ENCODE assay signal across 10 cellular contexts in genomic region chr10:18713077-18713476, GRCh38. TPM values are rescaled to one million over a fixed set of nuclear protein-coding genes. Genes with fewer than 3 reads are reported as not detected.
A peak's percentile ranks its signal among the peaks of the same experiment; 100 is the strongest.
DNase-seq lines count a peak whose midpoint lies in the region; ATAC-seq and TF ChIP-seq lines count a peak whose summit lies in the region.
"Had no signal": no experiment of that assay in that cellular context is flagged by ENCODE, and none has a peak within 500 bp of the region (broad histone marks: within the 10 kb centered on the region; RNA-seq: fewer than 3 reads in every experiment).

No MANE protein-coding gene starts in this region.

- no peaks in the 10 kb centered on the region for H3K36me3 Mint-ChIP-seq in activated naive CD8-positive, alpha-beta T cell treated with anti-CD3 and anti-CD28 coated beads for 36 hours

- H3K27me3 ChIP-seq in GM23248 (replicated peaks; ENCODE audit: insufficient read depth) (no peaks in the 10 kb centered on the region), PC-3 (ENCODE audit: low read length) (no peaks in the 10 kb centered on the region), gastrocnemius medialis (no peaks in the 10 kb centered on the region), Peyer's patch (no peaks in the 10 kb centered on the region)

- in situ Hi-C loops in GM23248 (cut with MboI) = no loop called here
- in situ Hi-C loops in gastrocnemius medialis (cut with MboI; ENCODE audit: low sequenced_read_pairs in 4 of 4) = no loop called here

- CTCF ChIA-PET in PC-3 (lab: Charles Lee) = no interaction called here

- H3K27ac ChIP-seq in GM23248 (no peak overlapping the region), PC-3 (ENCODE audit: low read length) (peak overlapping the region; percentile 58), gastrocnemius medialis (no peak overlapping the region), Peyer's patch (no peak overlapping the region)

- no peaks in the 10 kb centered on the region for H3K36me3 ChIP-seq in GM23248 (ENCODE audit: low read depth)
- H3K36me3 ChIP-seq in PC-3 (ENCODE audit: low read depth, low read length) = no peaks in the 10 kb centered on the region
- no peaks in the 10 kb centered on the region for H3K36me3 ChIP-seq in gastrocnemius medialis
- no peaks in the 10 kb centered on the region for H3K36me3 ChIP-seq in Peyer's patch

- peak overlapping the region; percentile 19 for H3K4me2 ChIP-seq in GM23248 (ENCODE audit: unreplicated experiment)
- peak overlapping the region; percentile 45; the same call in 1 of the 2 replicates for H3K4me2 ChIP-seq in PC-3 (ENCODE audit: low read length)

- intact Hi-C loops in PC-3 (cut with micrococcal nuclease) = no loop called here
- intact Hi-C loops in gastrocnemius medialis (cut with DNase I; ENCODE audit: low total_unique reads) = no loop called here

- TF ChIP-seq POLR2A in gastrocnemius medialis (IDR thresholded peaks at IDR 0.05) (no peak), Peyer's patch (IDR thresholded peaks at IDR 0.05) (no peak)

- no peaks in the 10 kb centered on the region for H3K4me1 Mint-ChIP-seq in activated naive CD8-positive, alpha-beta T cell treated with anti-CD3 and anti-CD28 coated beads for 36 hours

- DNase-seq in GM23248 = peak; percentile 95
- DNase-seq in PC-3 = peak; percentile 89
- DNase-seq in epithelial cell of proximal tubule (ENCODE audit: low read depth) = peak; percentile 92
- peak in 1 of 2 donors; percentile 2 for DNase-seq in gastrocnemius medialis
- DNase-seq in NCI-H2029 (lab: John Stamatoyannopoulos, UW) = no peak
- no peak for DNase-seq in Peyer's patch
- DNase-seq in activated naive CD8-positive, alpha-beta T cell treated with anti-CD3 and anti-CD28 coated beads for 36 hours = no peak
- DNase-seq: islet precursor cell, NCI-H1436 treated with DMSO at 0.1 percent for 48 hours had no signal

- no peak overlapping the region for H3K4me3 ChIP-seq in GM23248
- H3K4me3 ChIP-seq in PC-3 (ENCODE audit: low read length) = no peak overlapping the region
- no peak overlapping the region for H3K4me3 ChIP-seq in epithelial cell of proximal tubule (ENCODE audit: low read depth, low read length)
- H3K4me3 ChIP-seq in gastrocnemius medialis = no peak overlapping the region
- no peak overlapping the region for H3K4me3 ChIP-seq in Peyer's patch

- H3K9me3 ChIP-seq in GM23248 (ENCODE audit: low read depth) (no peaks in the 10 kb centered on the region), PC-3 (ENCODE audit: low read length) (no peaks in the 10 kb centered on the region), gastrocnemius medialis (no peaks in the 10 kb centered on the region), Peyer's patch (no peaks in the 10 kb centered on the region)

- BruUV-seq in PC-3 (replicated peaks; lab: Mats Ljungman, UMichigan) = no TSS peak

- H3K27ac Mint-ChIP-seq in activated naive CD8-positive, alpha-beta T cell treated with anti-CD3 and anti-CD28 coated beads for 36 hours = no peak overlapping the region

- peaks cover 8% of the 10 kb centered on the region for H3K27me3 Mint-ChIP-seq in activated naive CD8-positive, alpha-beta T cell treated with anti-CD3 and anti-CD28 coated beads for 36 hours

- H3K4me1 ChIP-seq in GM23248 (ENCODE audit: insufficient read depth) (peaks cover 10% of the 10 kb centered on the region), PC-3 (ENCODE audit: insufficient read depth, low read length) (peaks cover 15% of the 10 kb centered on the region), gastrocnemius medialis (no peaks in the 10 kb centered on the region), Peyer's patch (no peaks in the 10 kb centered on the region)

- peak; percentile 79 for ATAC-seq in PC-3
- peak; percentile 77 to 87 for ATAC-seq in gastrocnemius medialis
- no peak for ATAC-seq in HG03469 (IDR thresholded peaks at IDR 0.05; ENCODE audit: unreplicated experiment)

- POLR2A ChIA-PET in PC-3 (lab: Charles Lee; ENCODE audit: unreplicated experiment) = no interaction called here

- H3K4me3 Mint-ChIP-seq in activated naive CD8-positive, alpha-beta T cell treated with anti-CD3 and anti-CD28 coated beads for 36 hours = no peak overlapping the region

- peaks cover 5% of the 10 kb centered on the region; the same call in 1 of the 2 replicates for H3F3A ChIP-seq in GM23248 (ENCODE audit: insufficient read depth)
- no peaks in the 10 kb centered on the region for H3F3A ChIP-seq in PC-3 (ENCODE audit: low read length, unreplicated experiment)

- TF ChIP-seq CTCF in PC-3 (conservative IDR thresholded peaks at IDR 0.05; ENCODE audit: low read depth, low read length) (no peak), epithelial cell of proximal tubule (conservative IDR thresholded peaks at IDR 0.05; ENCODE audit: low read depth, low read length) (no peak), gastrocnemius medialis (IDR thresholded peaks at IDR 0.05 in 4 of 5, conservative IDR thresholded peaks at IDR 0.05 in 1 of 5) (no peak), Peyer's patch (IDR thresholded peaks at IDR 0.05) (no peak)

- WGBS in GM23248 (ENCODE audit: low coverage in 1 of 2, low lambda C conversion rate in 2 of 2, missing lambda C conversion rate in 2 of 2), 2 experiments = 9 to 10% methylated on average over 6 of the region's 6 CpGs

- H3K9me2 ChIP-seq in GM23248 (ENCODE audit: insufficient read depth) (no peaks in the 10 kb centered on the region), PC-3 (replicated peaks; ENCODE audit: low read length) (no peaks in the 10 kb centered on the region)

- no peaks in the 10 kb centered on the region for H3K9me3 Mint-ChIP-seq in activated naive CD8-positive, alpha-beta T cell treated with anti-CD3 and anti-CD28 coated beads for 36 hours

- H2AFZ ChIP-seq in GM23248 (no peak overlapping the region), PC-3 (ENCODE audit: low read length) (no peak overlapping the region)

- H4K20me1 ChIP-seq in GM23248 (ENCODE audit: insufficient read depth) (no peaks in the 10 kb centered on the region), PC-3 (ENCODE audit: low read length) (no peaks in the 10 kb centered on the region)

- H3K9ac ChIP-seq in GM23248 (no peak overlapping the region), PC-3 (ENCODE audit: low read length) (no peak overlapping the region)

- H3K79me2 ChIP-seq in GM23248 (ENCODE audit: insufficient read depth) (no peaks in the 10 kb centered on the region), PC-3 (ENCODE audit: low read length) (no peaks in the 10 kb centered on the region)

RNA-seq across cellular contexts. Expression of gene ARL5B, which starts 53.8 kb away (rescaled TPM):
- total RNA-seq in GM23248 (2014; rRNA removed; shearing (Covaris generic)) = 10.7 and 11.8 TPM in 2 replicates
- 5.2 TPM in 2 replicates for polyA plus RNA-seq in GM23248 (2016; fragmentation: Nextera tagmentation; extraction: Ambion mirVana)
- 8.1 and 10.1 TPM in 2 replicates for total RNA-seq in PC-3 (2014; rRNA removed)
- total RNA-seq in epithelial cell of proximal tubule = 20.6 and 22.4 TPM in 2 replicates
- 1 to 10 TPM; 5.8 to 6.7 (median 6.4) TPM for total RNA-seq in gastrocnemius medialis
- total RNA-seq in Peyer's patch = 10 to 100 TPM in 3 of 4 donors, 1 to 10 TPM in 1; 9.1 to 24.0 (median 15.2) TPM
- total RNA-seq in activated naive CD8-positive, alpha-beta T cell treated with anti-CD3 and anti-CD28 coated beads for 36 hours = 10 to 100 TPM; 12.9 TPM

Comparison
In these comparisons a context has a peak if more than half of its experiments do, and no peak if none do; other contexts are left out.
1. DNase-seq: peak in GM23248 (single experiment), PC-3 (single experiment) and epithelial cell of proximal tubule (single experiment); none in NCI-H2029 (single experiment), Peyer's patch (0 of 3) and activated naive CD8-positive, alpha-beta T cell treated with anti-CD3 and anti-CD28 coated beads for 36 hours (single experiment).